ENCODE assay signal across 24 cellular contexts in genomic region chr13:39556856-39557255, GRCh38.
"Had no signal": no experiment of that assay in that cellular context is flagged by ENCODE, and none has a peak within 500 bp of the region (broad histone marks: within the 10 kb centered on the region; RNA-seq: fewer than 3 reads in every experiment).

No MANE protein-coding gene starts in this region.

- H3K4me1 ChIP-seq: colonic mucosa, foreskin keratinocyte, gastrocnemius medialis had no signal

- H3K36me3 ChIP-seq: colonic mucosa, esophagus squamous epithelium, gastrocnemius medialis had no signal

- DNase-seq: colonic mucosa; cortex of kidney; dermis blood vessel endothelial cell; dorsolateral prefrontal cortex; effector CD4-positive, alpha-beta T cell; effector CD8-positive, alpha-beta T cell; effector memory CD4-positive, alpha-beta T cell; endodermal cell; erythroblast; esophagus squamous epithelium; foreskin fibroblast; foreskin keratinocyte; foreskin melanocyte; gastrocnemius medialis; glutamatergic neuron; head of caudate nucleus; heart left ventricle; heart right ventricle had no signal

- H3K9me3 ChIP-seq: colonic mucosa, esophagus muscularis mucosa, esophagus squamous epithelium, gastrocnemius medialis, gastroesophageal sphincter, heart left ventricle, heart right ventricle had no signal

- H3K9me3 Mint-ChIP-seq: dendritic cell treated with granulocyte-macrophage colony-stimulating factor and Interleukin-4, amounts not matched to agents 40 ng/mL and 50 ng/mL, for 4 days had no signal

- H3K27ac ChIP-seq: colonic mucosa, coronary artery, dorsolateral prefrontal cortex, epithelial cell of prostate, esophagus muscularis mucosa, esophagus squamous epithelium, foreskin keratinocyte, gastrocnemius medialis, gastroesophageal sphincter, heart left ventricle, heart right ventricle had no signal

- H3K4me3 ChIP-seq: colonic mucosa, coronary artery, dorsolateral prefrontal cortex, esophagus muscularis mucosa, esophagus squamous epithelium, gastrocnemius medialis, gastroesophageal sphincter, heart left ventricle, heart right ventricle had no signal

- ATAC-seq: esophagus mucosa, foreskin keratinocyte, gastrocnemius medialis, gastroesophageal sphincter had no signal

- H3K27me3 ChIP-seq: colonic mucosa, dorsolateral prefrontal cortex, esophagus muscularis mucosa, esophagus squamous epithelium, foreskin keratinocyte, gastrocnemius medialis, gastroesophageal sphincter, heart left ventricle, heart right ventricle had no signal

- H3K4me3 Mint-ChIP-seq: dendritic cell treated with granulocyte-macrophage colony-stimulating factor and Interleukin-4, amounts not matched to agents 40 ng/mL and 50 ng/mL, for 4 days; endodermal cell had no signal

- H3K27ac Mint-ChIP-seq: dendritic cell treated with granulocyte-macrophage colony-stimulating factor and Interleukin-4, amounts not matched to agents 40 ng/mL and 50 ng/mL, for 4 days; endodermal cell had no signal

- H3K27me3 Mint-ChIP-seq: dendritic cell treated with granulocyte-macrophage colony-stimulating factor and Interleukin-4, amounts not matched to agents 40 ng/mL and 50 ng/mL, for 4 days had no signal
